21 cellular contexts compared by ENCODE assay signal in genomic region chr1:21829294-21829693, GRCh38. TPM values are rescaled to one million over a fixed set of nuclear protein-coding genes. Genes with fewer than 3 reads are reported as not detected.
DNase-seq lines count a peak whose midpoint lies in the region; ATAC-seq, FAIRE-seq and TF ChIP-seq lines count a peak whose summit lies in the region.
"Had no signal": no experiment of that assay in that cellular context is flagged by ENCODE, and none has a peak within 500 bp of the region (broad histone marks: within the 10 kb centered on the region; RNA-seq: fewer than 3 reads in every experiment).

No MANE protein-coding gene starts in this region.

- no peak for ATAC-seq in Right ventricle myocardium superior (ENCODE audit: poor library complexity)
- ATAC-seq: CD8-positive, alpha-beta T cell had no signal

- H3K27me3 ChIP-seq in right atrium auricular region (no peaks in the 10 kb centered on the region), osteoblast (ENCODE audit: insufficient read depth, low read length) (no peaks in the 10 kb centered on the region)
- H3K27me3 ChIP-seq: BLaER1 had no signal

- FAIRE-seq in kidney (lab: Jason Lieb, UNC): no peak
- FAIRE-seq: A204.1, G401.6, GM12892, H54 had no signal

- no peak overlapping the region for H3K4me2 ChIP-seq in osteoblast (ENCODE audit: insufficient read depth, low read length)
- H3K4me2 ChIP-seq: BLaER1 had no signal

- TF ChIP-seq CTCF in right atrium auricular region (IDR thresholded peaks at IDR 0.05) (no peak), kidney (IDR thresholded peaks at IDR 0.05; ENCODE audit: borderline replicate concordance, extremely low read depth, insufficient read depth) (no peak), osteoblast (IDR thresholded peaks at IDR 0.05; ENCODE audit: extremely low read depth, low read depth, low read length) (no peak)

- H3K4me1 ChIP-seq in right atrium auricular region (no peaks in the 10 kb centered on the region), kidney (ENCODE audit: control insufficient read depth in 1 of 2, insufficient read depth in 1 of 2, low read depth in 1 of 2, low read length in 2 of 2) (no peaks in the 10 kb centered on the region), osteoblast (ENCODE audit: insufficient read depth, low read length) (no peaks in the 10 kb centered on the region)
- H3K4me1 ChIP-seq: Caco-2 had no signal

- no peak overlapping the region for H2AFZ ChIP-seq in osteoblast (ENCODE audit: low read length)

- H3K36me3 ChIP-seq in right atrium auricular region (peaks cover 100% of the 10 kb centered on the region), kidney (ENCODE audit: control insufficient read depth in 1 of 2, insufficient read depth in 2 of 2, low read length in 2 of 2) (peaks cover 15 to 22% of the 10 kb centered on the region in 2 donors), osteoblast (ENCODE audit: insufficient read depth, low read length) (peaks cover 89% of the 10 kb centered on the region)

- DNase-seq in Right ventricle myocardium superior (peak; percentile 30), right atrium auricular region (ENCODE audit: low spot score) (no peak), kidney (peak; percentile 60), osteoblast (ENCODE audit: insufficient read length, low spot score, missing footprints) (peak; percentile 86), NCI-H82 treated with DMSO at 0.1 percent for 48 hours (lab: John Stamatoyannopoulos, UW; ENCODE audit: unreplicated experiment) (no peak), SIG-M5 (lab: John Stamatoyannopoulos, UW) (no peak)
- DNase-seq in activated CD4-positive, alpha-beta T cell treated with anti-CD3 and anti-CD28 coated beads for 4 hours: no peak
- DNase-seq: Caco-2; CD4-positive, CD25-positive, alpha-beta regulatory T cell; CD8-positive, alpha-beta T cell; DMS153; DND-41; GOT3; HCEC 1CT had no signal

- H3K9me3 ChIP-seq in right atrium auricular region: no peaks in the 10 kb centered on the region
- peaks cover 0 to 5% of the 10 kb centered on the region in 2 donors for H3K9me3 ChIP-seq in kidney (ENCODE audit: control insufficient read depth in 1 of 2, low read length in 2 of 2)
- H3K9me3 ChIP-seq in osteoblast (ENCODE audit: low read depth, low read length): no peaks in the 10 kb centered on the region
- H3K9me3 ChIP-seq: Caco-2 had no signal

- intact Hi-C loops in Right ventricle myocardium superior (cut with DNase I) (no loop called here), kidney (cut with DNase I) (no loop called here)

- H3K9ac ChIP-seq in kidney (ENCODE audit: low read length in 2 of 2): no peak overlapping the region
- H3K9ac ChIP-seq: BLaER1 had no signal

- H3K27ac ChIP-seq in right atrium auricular region (no peak overlapping the region), kidney (ENCODE audit: low read depth in 2 of 2, low read length in 2 of 2) (no peak overlapping the region), osteoblast (ENCODE audit: low read depth, low read length) (no peak overlapping the region)
- H3K27ac ChIP-seq: 22Rv1, BLaER1, C4-2B had no signal

- H3K79me2 ChIP-seq in osteoblast (ENCODE audit: insufficient read depth, low read length): no peaks in the 10 kb centered on the region

- H4K20me1 ChIP-seq in osteoblast (ENCODE audit: insufficient read depth, low read length): peaks cover 39% of the 10 kb centered on the region
- H4K20me1 ChIP-seq: BLaER1 had no signal

- H3K4me3 ChIP-seq in right atrium auricular region: no peak overlapping the region
- no peak overlapping the region for H3K4me3 ChIP-seq in kidney (ENCODE audit: low read length in 2 of 2)
- H3K4me3 ChIP-seq in osteoblast (ENCODE audit: insufficient read depth, low read length): no peak overlapping the region
- H3K4me3 ChIP-seq: BLaER1 had no signal

RNA-seq across cellular contexts. Expression of gene LDLRAD2, which starts 17.2 kb away (rescaled TPM):
- not detected for total RNA-seq in Right ventricle myocardium superior
- not detected for total RNA-seq in right atrium auricular region
- 0.79 TPM for total RNA-seq in kidney
- not detected for polyA plus RNA-seq in kidney (ENCODE audit: insufficient read depth, low read depth, low replicate concordance)
- not detected in 2 replicates for total RNA-seq in osteoblast
- total RNA-seq: Caco-2; CD8-positive, alpha-beta T cell had no signal
- polyA plus RNA-seq: CD4-positive, CD25-positive, alpha-beta regulatory T cell had no signal

RNA-seq across cellular contexts. Expression of gene USP48, which starts 46.3 kb away (rescaled TPM):
- total RNA-seq in Right ventricle myocardium superior (41.8 TPM), right atrium auricular region (10 to 100 TPM; 24.1 to 31.0 TPM), kidney (62.8 TPM), osteoblast (50.1 and 52.5 TPM in 2 replicates)
- 16.7 TPM for polyA plus RNA-seq in kidney (ENCODE audit: insufficient read depth, low read depth, low replicate concordance)

Comparison
In these comparisons a context has a peak if more than half of its experiments do, and no peak if none do; other contexts are left out.
1. DNase-seq: peak in Right ventricle myocardium superior (single experiment), kidney (single experiment) and osteoblast (single experiment); none in right atrium auricular region (single experiment), NCI-H82 treated with DMSO at 0.1 percent for 48 hours (single experiment), activated CD4-positive, alpha-beta T cell treated with anti-CD3 and anti-CD28 coated beads for 4 hours (0 of 2) and SIG-M5 (single experiment).